36 cellular contexts compared by ENCODE assay signal in genomic region chrX:68343551-68343950, GRCh38.
"Had no signal": no experiment of that assay in that cellular context is flagged by ENCODE, and none has a peak within 500 bp of the region (broad histone marks: within the 10 kb centered on the region; RNA-seq: fewer than 3 reads in every experiment).

No MANE protein-coding gene starts in this region.

- H3K4me2 ChIP-seq: PC-9 had no signal

- H3K4me1 ChIP-seq: adrenal gland had no signal

- H3K36me3 ChIP-seq: adrenal gland, brain microvascular endothelial cell, cardiac muscle cell, MG63 had no signal

- H3K9me3 Mint-ChIP-seq: activated CD4-positive, alpha-beta memory T cell treated with anti-CD3 and anti-CD28 coated beads for 36 hours; activated naive CD4-positive, alpha-beta T cell treated with anti-CD3 and anti-CD28 coated beads for 36 hours; activated naive CD4-positive, alpha-beta T cell treated with anti-CD3 and anti-CD28 coated beads, Interleukin-2, amount 50 U/mL, for 72 hours; activated T-cell treated with anti-CD3 and anti-CD28 coated beads, Interleukin-2, amount 50 U/mL, for 4 hours; activated T-helper 1 cell treated with anti-CD3 and anti-CD28 coated beads, Interleukin-12 subunit alpha, Interleukin-12 subunit beta, Interleukin-2, Interleukin-4 antibody, amounts not matched to agents 30 ng/mL and 10 ng/mL and 1 ng/mL, durations not matched to agents 14 hours and 24 hours and 36 hours; central memory CD8-positive, alpha-beta T cell had no signal

- H3K27ac ChIP-seq: adrenal gland, brain microvascular endothelial cell, cardiac muscle cell, PC-9, RWPE1, VCaP had no signal

- DNase-seq: activated B cell treated with CpG ODN at 0.5 μM for 24 hours; activated CD4-positive, alpha-beta memory T cell treated with anti-CD3 and anti-CD28 coated beads for 36 hours; activated CD4-positive, alpha-beta T cell treated with anti-CD3 and anti-CD28 coated beads for 4 hours; activated CD4-positive, alpha-beta T cell treated with anti-CD3 and anti-CD28 coated beads, Interleukin-2, amount 50 U/mL, for 1 hour; activated CD4-positive, CD25-positive, alpha-beta regulatory T cell treated with anti-CD3 and anti-CD28 coated beads, Interleukin-2, amount 50 U/mL, for 72 hours; activated CD8-positive, alpha-beta memory T cell treated with anti-CD3 and anti-CD28 coated beads, Interleukin-2, amount 50 U/mL, for 4 hours; activated gamma-delta T cell treated with Interleukin-2 at 50 U/mL for 16 hours; activated naive CD4-positive, alpha-beta T cell treated with anti-CD3 and anti-CD28 coated beads for 36 hours; activated T-cell treated with anti-CD3 and anti-CD28 coated beads for 4 hours; activated T-cell treated with anti-CD3 and anti-CD28 coated beads, Interleukin-2, amount 50 U/mL, for 4 hours; adrenal gland; brain microvascular endothelial cell; Kasumi-1; MG63; NCI-H1048; NCI-H1105 treated with DMSO at 0.1 percent for 48 hours; NCI-H1436; NCI-H1694; NCI-H2029; NCI-H510A; NCI-H526; NCI-H748 treated with DMSO at 0.1 percent for 48 hours; NK-92 treated with Interleukin-12 subunit alpha and Interleukin-12 subunit beta, amount 100 ng/mL, for 24 hours; SW 1271; T-helper 1 cell; T-helper 2 cell; T-helper 9 cell had no signal

- H3K4me1 Mint-ChIP-seq: activated B cell treated with CpG ODN at 0.5 μM for 24 hours; central memory CD8-positive, alpha-beta T cell had no signal

- H3K27ac Mint-ChIP-seq: activated B cell treated with CpG ODN at 0.5 μM for 24 hours; activated CD4-positive, alpha-beta memory T cell treated with anti-CD3 and anti-CD28 coated beads for 36 hours; activated naive CD4-positive, alpha-beta T cell treated with anti-CD3 and anti-CD28 coated beads for 36 hours; activated naive CD4-positive, alpha-beta T cell treated with anti-CD3 and anti-CD28 coated beads, Interleukin-2, amount 50 U/mL, for 72 hours; activated T-helper 1 cell treated with anti-CD3 and anti-CD28 coated beads, Interleukin-12 subunit alpha, Interleukin-12 subunit beta, Interleukin-2, Interleukin-4 antibody, amounts not matched to agents 30 ng/mL and 10 ng/mL and 1 ng/mL, durations not matched to agents 14 hours and 24 hours and 36 hours had no signal

- H3K4me3 Mint-ChIP-seq: activated B cell treated with CpG ODN at 0.5 μM for 24 hours; activated CD4-positive, alpha-beta memory T cell treated with anti-CD3 and anti-CD28 coated beads for 36 hours; activated naive CD4-positive, alpha-beta T cell treated with anti-CD3 and anti-CD28 coated beads for 36 hours; activated T-cell treated with anti-CD3 and anti-CD28 coated beads, Interleukin-2, amount 50 U/mL, for 4 hours; activated T-helper 1 cell treated with anti-CD3 and anti-CD28 coated beads, Interleukin-12 subunit alpha, Interleukin-12 subunit beta, Interleukin-2, Interleukin-4 antibody, amounts not matched to agents 30 ng/mL and 10 ng/mL and 1 ng/mL, durations not matched to agents 14 hours and 24 hours and 36 hours; central memory CD8-positive, alpha-beta T cell had no signal

- H3K27me3 ChIP-seq: adrenal gland, brain microvascular endothelial cell, cardiac muscle cell, MG63 had no signal

- H3K9me3 ChIP-seq: adrenal gland, MG63 had no signal

- FAIRE-seq: RCC 7860 had no signal

- H3K36me3 Mint-ChIP-seq: activated CD4-positive, alpha-beta memory T cell treated with anti-CD3 and anti-CD28 coated beads for 36 hours; activated naive CD4-positive, alpha-beta T cell treated with anti-CD3 and anti-CD28 coated beads, Interleukin-2, amount 50 U/mL, for 72 hours had no signal

- H2AFZ ChIP-seq: PC-9 had no signal

- H3K27me3 Mint-ChIP-seq: activated B cell treated with CpG ODN at 0.5 μM for 24 hours; activated CD4-positive, alpha-beta memory T cell treated with anti-CD3 and anti-CD28 coated beads for 36 hours; central memory CD8-positive, alpha-beta T cell had no signal

- H3K4me3 ChIP-seq: adrenal gland, cardiac muscle cell, MG63, PC-9 had no signal

- ATAC-seq: activated naive CD4-positive, alpha-beta T cell treated with anti-CD3 and anti-CD28 coated beads, Interleukin-2, amount 50 U/mL, for 72 hours; activated T-cell treated with anti-CD3 and anti-CD28 coated beads, Interleukin-2, amount 50 U/mL, for 4 hours; Right ventricle myocardium inferior had no signal
